Comparison of ENCODE assay signal across 10 cellular contexts in genomic region chr3:195187609-195188529, GRCh38.
DNase-seq lines count a peak whose midpoint lies in the region; ATAC-seq and TF ChIP-seq lines count a peak whose summit lies in the region.
"Had no signal": no experiment of that assay in that cellular context is flagged by ENCODE, and none has a peak within 500 bp of the region (broad histone marks: within the 10 kb centered on the region; RNA-seq: fewer than 3 reads in every experiment).

No MANE protein-coding gene starts in this region.

- H3K36me3 ChIP-seq in iPS-18a (ENCODE audit: control insufficient read depth, low read depth, low read length) = no peaks in the 10 kb centered on the region
- H3K36me3 ChIP-seq in naive thymus-derived CD4-positive, alpha-beta T cell (ENCODE audit: control insufficient read depth in 2 of 3, insufficient read depth in 3 of 3, low read length in 3 of 3) = no peaks in the 10 kb centered on the region
- H3K36me3 ChIP-seq: pancreas had no signal

- TF ChIP-seq CTCF in MCF 10A (IDR thresholded peaks at IDR 0.05; ENCODE audit: unreplicated experiment) = no peak

- H3K4me3 ChIP-seq in iPS-18a (ENCODE audit: low read length) = peak overlapping the region; percentile 19
- H3K4me3 ChIP-seq in naive thymus-derived CD4-positive, alpha-beta T cell (ENCODE audit: low read length) = no peak overlapping the region
- H3K4me3 ChIP-seq: pancreas had no signal

- no peak overlapping the region for H3K9ac ChIP-seq in iPS-18a (ENCODE audit: low read length)

- H3K4me1 ChIP-seq in iPS-18a (ENCODE audit: control insufficient read depth, low read depth, low read length) = peaks cover 24% of the 10 kb centered on the region
- peaks cover 0 to 5% of the 10 kb centered on the region in 2 donors for H3K4me1 ChIP-seq in naive thymus-derived CD4-positive, alpha-beta T cell (ENCODE audit: control insufficient read depth in 2 of 2, insufficient read depth in 2 of 2, low read length in 2 of 2)
- H3K4me1 ChIP-seq: pancreas had no signal

- no peaks in the 10 kb centered on the region for H3K9me3 Mint-ChIP-seq in MCF 10A (ENCODE audit: unreplicated experiment)
- peaks cover 8% of the 10 kb centered on the region for H3K9me3 Mint-ChIP-seq in stimulated activated memory B cell treated with anti-CD40 and anti-IgM and Interleukin-4, amounts not matched to agents 10 μg/mL and 1 μg/mL and 100 μg/mL, for 72 hours
- H3K9me3 Mint-ChIP-seq in naive thymus-derived CD4-positive, alpha-beta T cell = peaks cover 0 to 22% (median 14%) of the 10 kb centered on the region in 11 donors

- H3K27ac Mint-ChIP-seq in MCF 10A (ENCODE audit: low read depth, unreplicated experiment) = peak overlapping the region; percentile 98
- H3K27ac Mint-ChIP-seq in stimulated activated memory B cell treated with anti-CD40 and anti-IgM and Interleukin-4, amounts not matched to agents 10 μg/mL and 1 μg/mL and 100 μg/mL, for 72 hours = peak overlapping the region; percentile 89
- no peak overlapping the region for H3K27ac Mint-ChIP-seq in naive thymus-derived CD4-positive, alpha-beta T cell
- H3K27ac Mint-ChIP-seq: activated naive CD4-positive, alpha-beta T cell treated with anti-CD3 and anti-CD28 coated beads for 36 hours had no signal

- H3K4me1 Mint-ChIP-seq in MCF 10A (ENCODE audit: insufficient read depth, unreplicated experiment) = peaks cover 33% of the 10 kb centered on the region
- H3K4me1 Mint-ChIP-seq in stimulated activated memory B cell treated with anti-CD40 and anti-IgM and Interleukin-4, amounts not matched to agents 10 μg/mL and 1 μg/mL and 100 μg/mL, for 72 hours = peaks cover 31% of the 10 kb centered on the region
- H3K4me1 Mint-ChIP-seq in naive thymus-derived CD4-positive, alpha-beta T cell = peaks cover 12 to 27% (median 19%) of the 10 kb centered on the region in 7 donors

- H3K9me3 ChIP-seq in iPS-18a (ENCODE audit: control insufficient read depth, low read depth, low read length) = peaks cover 8% of the 10 kb centered on the region
- H3K9me3 ChIP-seq in naive thymus-derived CD4-positive, alpha-beta T cell (ENCODE audit: control insufficient read depth in 2 of 3, low read length in 3 of 3) = peaks cover 0 to 5% (median 0%) of the 10 kb centered on the region in 3 experiments
- H3K9me3 ChIP-seq: pancreas had no signal

- H3K27ac ChIP-seq in iPS-18a (ENCODE audit: low read length) = no peak overlapping the region
- H3K27ac ChIP-seq in naive thymus-derived CD4-positive, alpha-beta T cell (ENCODE audit: low read depth, low read length) = no peak overlapping the region
- H3K27ac ChIP-seq: pancreas had no signal

- H3K27me3 ChIP-seq in iPS-18a (ENCODE audit: control insufficient read depth, insufficient read depth, low read length) = no peaks in the 10 kb centered on the region
- H3K27me3 ChIP-seq in naive thymus-derived CD4-positive, alpha-beta T cell (ENCODE audit: control insufficient read depth in 2 of 2, insufficient read depth in 2 of 2, low read length in 2 of 2) = no peaks in the 10 kb centered on the region
- H3K27me3 ChIP-seq: pancreas had no signal

- POLR2A ChIA-PET in MCF 10A (lab: Yijun Ruan, JAX) = interaction anchor here (0.6 to 4.9 kb wide), 22 partner anchors 9 to 722 kb away, joined by 3 to 34 read pairs (median 6); partner anchors contain the start of genes ACAP2, LSG1 and XXYLT1
- POLR2A ChIA-PET in naive thymus-derived CD4-positive, alpha-beta T cell (lab: Charles Lee) = no interaction called here

- ATAC-seq in stimulated activated memory B cell treated with anti-CD40 and anti-IgM and Interleukin-4, amounts not matched to agents 10 μg/mL and 1 μg/mL and 100 μg/mL, for 72 hours = no peak
- ATAC-seq in naive thymus-derived CD4-positive, alpha-beta T cell = no peak

- H3K4me3 Mint-ChIP-seq in MCF 10A (ENCODE audit: unreplicated experiment) = peak overlapping the region; percentile 35
- H3K4me3 Mint-ChIP-seq in stimulated activated memory B cell treated with anti-CD40 and anti-IgM and Interleukin-4, amounts not matched to agents 10 μg/mL and 1 μg/mL and 100 μg/mL, for 72 hours = no peak overlapping the region
- H3K4me3 Mint-ChIP-seq in naive thymus-derived CD4-positive, alpha-beta T cell = no peak overlapping the region
- H3K4me3 Mint-ChIP-seq: activated naive CD4-positive, alpha-beta T cell treated with anti-CD3 and anti-CD28 coated beads for 36 hours had no signal

- no peaks in the 10 kb centered on the region for H3K27me3 Mint-ChIP-seq in MCF 10A (ENCODE audit: insufficient read depth, unreplicated experiment)
- H3K27me3 Mint-ChIP-seq in stimulated activated memory B cell treated with anti-CD40 and anti-IgM and Interleukin-4, amounts not matched to agents 10 μg/mL and 1 μg/mL and 100 μg/mL, for 72 hours = no peaks in the 10 kb centered on the region
- peaks cover 0 to 6% (median 0%) of the 10 kb centered on the region in 5 donors for H3K27me3 Mint-ChIP-seq in naive thymus-derived CD4-positive, alpha-beta T cell

- intact Hi-C loops in MCF 10A (cut with micrococcal nuclease) = no loop called here
- intact Hi-C loops in naive thymus-derived CD4-positive, alpha-beta T cell (cut with micrococcal nuclease) = no loop called here

- DNase-seq in DMS 273 (lab: John Stamatoyannopoulos, UW; ENCODE audit: unreplicated experiment) = peak; percentile 48
- no peak for DNase-seq in DMS 273 treated with DMSO at 0.1 percent for 48 hours (lab: John Stamatoyannopoulos, UW)
- peak; percentile 60 for DNase-seq in MCF 10A (ENCODE audit: unreplicated experiment)
- no peak for DNase-seq in SW 1271 (lab: John Stamatoyannopoulos, UW)
- DNase-seq in naive thymus-derived CD4-positive, alpha-beta T cell = no peak
- DNase-seq in activated CD4-positive, CD25-positive, alpha-beta regulatory T cell (lab: John Stamatoyannopoulos, UW) = no peak
- DNase-seq: activated naive CD4-positive, alpha-beta T cell treated with anti-CD3 and anti-CD28 coated beads for 36 hours; pancreas had no signal

- TSS peak; percentile 98 for BruUV-seq in MCF 10A (replicated peaks; lab: Mats Ljungman, UMichigan)

- CTCF ChIA-PET in MCF 10A (lab: Yijun Ruan, JAX) = interaction anchor here (0.6 to 2.2 kb wide), 5 partner anchors 12 to 515 kb away, joined by 3 to 6 read pairs (median 3); no protein-coding TSS in a partner anchor
- CTCF ChIA-PET in naive thymus-derived CD4-positive, alpha-beta T cell (lab: Charles Lee) = interaction anchor here (0.5 kb wide), 1 partner anchor 586 kb away, joined by 3 read pairs; no protein-coding TSS in a partner anchor

- H3K36me3 Mint-ChIP-seq in MCF 10A (ENCODE audit: insufficient read depth, unreplicated experiment) = peaks cover 6% of the 10 kb centered on the region
- H3K36me3 Mint-ChIP-seq in stimulated activated memory B cell treated with anti-CD40 and anti-IgM and Interleukin-4, amounts not matched to agents 10 μg/mL and 1 μg/mL and 100 μg/mL, for 72 hours = peaks cover 22% of the 10 kb centered on the region
- peaks cover 0 to 19% (median 17%) of the 10 kb centered on the region in 5 donors for H3K36me3 Mint-ChIP-seq in naive thymus-derived CD4-positive, alpha-beta T cell

Comparison
In these comparisons a context has a peak if more than half of its experiments do, and no peak if none do; other contexts are left out.
1. DNase-seq: peak in DMS 273 (single experiment) and MCF 10A (single experiment); none in DMS 273 treated with DMSO at 0.1 percent for 48 hours (single experiment), SW 1271 (0 of 2), naive thymus-derived CD4-positive, alpha-beta T cell (0 of 9) and activated CD4-positive, CD25-positive, alpha-beta regulatory T cell (0 of 4).
2. H3K27ac Mint-ChIP-seq: peak in MCF 10A (single experiment) and stimulated activated memory B cell treated with anti-CD40 and anti-IgM and Interleukin-4, amounts not matched to agents 10 μg/mL and 1 μg/mL and 100 μg/mL, for 72 hours (single experiment); none in naive thymus-derived CD4-positive, alpha-beta T cell (0 of 9).